ENCODE assay signal across 1 cellular context in the genomic region with DNA sequence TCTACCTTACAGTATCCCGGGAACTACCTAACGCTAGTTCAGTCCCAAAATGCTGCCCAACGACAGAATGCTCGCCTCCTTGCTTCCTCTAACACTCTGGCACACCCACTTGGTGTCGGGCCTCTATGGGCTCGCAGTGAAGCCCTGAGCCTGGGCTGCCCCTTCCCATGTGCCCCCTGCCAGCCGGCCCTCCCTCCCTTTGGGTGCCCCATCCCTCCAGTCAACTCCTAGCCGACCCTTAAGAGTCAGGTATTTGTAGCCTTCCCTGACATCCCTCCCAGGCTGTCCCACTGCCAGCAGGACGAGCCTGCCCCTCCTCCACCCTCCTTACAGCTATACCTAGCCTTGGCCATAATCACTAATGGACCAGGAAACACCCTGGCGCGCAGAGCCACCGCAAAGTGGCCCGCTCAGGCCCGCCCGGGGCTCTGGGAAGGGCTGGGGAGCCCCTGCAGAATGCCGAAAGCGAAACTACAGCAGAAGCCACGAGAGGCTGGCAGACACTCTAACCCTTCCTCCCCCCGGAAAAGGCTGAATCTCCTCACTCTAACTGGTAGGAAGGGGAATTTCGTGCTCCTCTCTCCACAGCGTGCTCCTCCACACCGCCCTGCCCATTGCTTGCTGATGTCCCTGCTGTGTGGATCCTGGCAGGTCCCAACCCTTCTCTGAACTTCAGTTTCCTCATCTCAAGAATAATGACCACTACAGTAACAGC.
TF ChIP-seq lines count a peak whose summit lies in the region.

No MANE protein-coding gene starts in this region.

TF ChIP-seq in A549, 52 proteins besides CTCF, POLR2A, EP300 and RAD21 (continued from another document):
- TF ChIP-seq, protein P1, sequence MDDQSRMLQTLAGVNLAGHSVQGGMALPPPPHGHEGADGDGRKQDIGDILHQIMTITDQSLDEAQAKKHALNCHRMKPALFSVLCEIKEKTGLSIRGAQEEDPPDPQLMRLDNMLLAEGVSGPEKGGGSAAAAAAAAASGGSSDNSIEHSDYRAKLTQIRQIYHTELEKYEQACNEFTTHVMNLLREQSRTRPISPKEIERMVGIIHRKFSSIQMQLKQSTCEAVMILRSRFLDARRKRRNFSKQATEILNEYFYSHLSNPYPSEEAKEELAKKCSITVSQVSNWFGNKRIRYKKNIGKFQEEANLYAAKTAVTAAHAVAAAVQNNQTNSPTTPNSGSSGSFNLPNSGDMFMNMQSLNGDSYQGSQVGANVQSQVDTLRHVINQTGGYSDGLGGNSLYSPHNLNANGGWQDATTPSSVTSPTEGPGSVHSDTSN (IDR thresholded peaks at IDR 0.05): no peak
- no peak for TF ChIP-seq EHMT2 (IDR thresholded peaks at IDR 0.05; ENCODE audit: low read depth)
- TF ChIP-seq CEBPB (IDR thresholded peaks at IDR 0.05): no peak
- no peak for TF ChIP-seq HOXB13 (CRISPR knock-in tag; IDR thresholded peaks at IDR 0.05; ENCODE audit: low read depth)
- no peak for TF ChIP-seq ESRRA (IDR thresholded peaks at IDR 0.05; ENCODE audit: borderline replicate concordance, low read length)
- TF ChIP-seq MAZ (IDR thresholded peaks at IDR 0.05; ENCODE audit: borderline replicate concordance, low read depth, low read length): no peak
